In genomic region chr6:150638765-150639164, GRCh38 we compare ENCODE assay signal across 21 cellular contexts. TPM values are rescaled to one million over a fixed set of nuclear protein-coding genes. Genes with fewer than 3 reads are reported as not detected.
"Had no signal": no experiment of that assay in that cellular context is flagged by ENCODE, and none has a peak within 500 bp of the region (broad histone marks: within the 10 kb centered on the region; RNA-seq: fewer than 3 reads in every experiment).

No MANE protein-coding gene starts in this region.

- H3K36me3 Mint-ChIP-seq: activated naive CD8-positive, alpha-beta T cell treated with anti-CD3 and anti-CD28 coated beads for 36 hours had no signal

- H3K9me3 ChIP-seq: right atrium auricular region, stomach, vagina had no signal

- H3K27ac ChIP-seq: dorsolateral prefrontal cortex, epithelial cell of prostate, hepatocyte, right atrium auricular region, stomach, vagina, WERI-Rb-1 had no signal

- H3K36me3 ChIP-seq: right atrium auricular region, stomach, vagina, WERI-Rb-1 had no signal

- DNase-seq: activated CD4-positive, alpha-beta T cell treated with anti-CD3 and anti-CD28 coated beads for 36 hours; activated CD4-positive, alpha-beta T cell treated with anti-CD3 and anti-CD28 coated beads, Interleukin-2, amount 50 U/mL, for 48 hours; activated naive CD8-positive, alpha-beta T cell treated with anti-CD3 and anti-CD28 coated beads for 36 hours; amniotic stem cell; central memory CD4-positive, alpha-beta T cell; dorsolateral prefrontal cortex; foreskin fibroblast; left cardiac atrium; midbrain; occipital lobe; posterior cingulate gyrus; stomach; trophoblast cell; WERI-Rb-1 had no signal

- H3K9me3 Mint-ChIP-seq: activated naive CD8-positive, alpha-beta T cell treated with anti-CD3 and anti-CD28 coated beads for 36 hours had no signal

- ATAC-seq: activated CD4-positive, alpha-beta T cell treated with anti-CD3 and anti-CD28 coated beads for 36 hours; left cardiac atrium had no signal

- H3K4me3 Mint-ChIP-seq: activated CD4-positive, alpha-beta T cell treated with anti-CD3 and anti-CD28 coated beads for 36 hours; activated naive CD8-positive, alpha-beta T cell treated with anti-CD3 and anti-CD28 coated beads for 36 hours; brain had no signal

- H3K4me3 ChIP-seq: dorsolateral prefrontal cortex, hepatocyte, lung, right atrium auricular region, stomach, vagina had no signal

- H3K27me3 ChIP-seq: dorsolateral prefrontal cortex, hepatocyte, right atrium auricular region, stomach, vagina had no signal

- H3K27ac Mint-ChIP-seq: activated CD4-positive, alpha-beta T cell treated with anti-CD3 and anti-CD28 coated beads for 36 hours; activated naive CD8-positive, alpha-beta T cell treated with anti-CD3 and anti-CD28 coated beads for 36 hours had no signal

RNA-seq across cellular contexts. Expression of gene PLEKHG1, which starts 39.1 kb away (rescaled TPM):
- total RNA-seq: myocyte had no signal
